15 cellular contexts compared by ENCODE assay signal in genomic region chr12:8960185-8960584, GRCh38.
"Had no signal": no experiment of that assay in that cellular context is flagged by ENCODE, and none has a peak within 500 bp of the region (broad histone marks: within the 10 kb centered on the region; RNA-seq: fewer than 3 reads in every experiment).

No MANE protein-coding gene starts in this region.

- H3K9me3 ChIP-seq: esophagus muscularis mucosa, psoas muscle, SK-N-SH, thoracic aorta had no signal

- H3K27me3 Mint-ChIP-seq: stimulated activated naive B cell treated with anti-CD40 and anti-IgM and Interleukin-4, amounts not matched to agents 10 μg/mL and 1 μg/mL and 100 μg/mL, for 72 hours had no signal

- H3K4me1 Mint-ChIP-seq: nephron; stimulated activated naive B cell treated with anti-CD40 and anti-IgM and Interleukin-4, amounts not matched to agents 10 μg/mL and 1 μg/mL and 100 μg/mL, for 72 hours had no signal

- H3K4me3 Mint-ChIP-seq: nephron; stimulated activated naive B cell treated with anti-CD40 and anti-IgM and Interleukin-4, amounts not matched to agents 10 μg/mL and 1 μg/mL and 100 μg/mL, for 72 hours had no signal

- H3K4me1 ChIP-seq: esophagus muscularis mucosa, psoas muscle had no signal

- H3K27ac ChIP-seq: dorsolateral prefrontal cortex, esophagus muscularis mucosa, psoas muscle, thoracic aorta had no signal

- H3K36me3 ChIP-seq: thoracic aorta had no signal

- ATAC-seq: left colon; psoas muscle; sciatic nerve; stimulated activated naive B cell treated with anti-CD40 and anti-IgM and Interleukin-4, amounts not matched to agents 10 μg/mL and 1 μg/mL and 100 μg/mL, for 72 hours had no signal

- DNase-seq: activated gamma-delta T cell; dorsolateral prefrontal cortex; glutamatergic neuron; left colon; psoas muscle; Right ventricle myocardium superior; SK-N-SH; spleen; stimulated activated CD4-positive, alpha-beta T cell treated with anti-CD3 and anti-CD28 coated beads, Interleukin-2, amount 100 ng/mL, for 24 hours; stimulated activated naive B cell treated with anti-CD40 and anti-IgM and Interleukin-4, amounts not matched to agents 10 μg/mL and 1 μg/mL and 100 μg/mL, for 72 hours; T-helper 2 cell had no signal

- H3K27me3 ChIP-seq: dorsolateral prefrontal cortex, esophagus muscularis mucosa, spleen had no signal

- H3K4me3 ChIP-seq: dorsolateral prefrontal cortex, esophagus muscularis mucosa, psoas muscle, spleen, thoracic aorta had no signal

- H3K27ac Mint-ChIP-seq: nephron; stimulated activated naive B cell treated with anti-CD40 and anti-IgM and Interleukin-4, amounts not matched to agents 10 μg/mL and 1 μg/mL and 100 μg/mL, for 72 hours had no signal
